ENCODE assay signal across 16 cellular contexts in genomic region chr3:30690199-30690598, GRCh38.
DNase-seq lines count a peak whose midpoint lies in the region; ATAC-seq and TF ChIP-seq lines count a peak whose summit lies in the region.
"Had no signal": no experiment of that assay in that cellular context is flagged by ENCODE, and none has a peak within 500 bp of the region (broad histone marks: within the 10 kb centered on the region; RNA-seq: fewer than 3 reads in every experiment).

No MANE protein-coding gene starts in this region.

- H3K4me1 ChIP-seq in Panc1 (ENCODE audit: control insufficient read depth, insufficient read depth, low read length) (peaks cover 39% of the 10 kb centered on the region), spleen (peaks cover 25 to 99% (median 82%) of the 10 kb centered on the region in 6 donors)

- H3K4me3 Mint-ChIP-seq in activated CD4-positive, alpha-beta T cell treated with anti-CD3 and anti-CD28 coated beads, Interleukin-2, amount 10 ng/mL, durations not matched to agents 24 days and 14 days = no peak overlapping the region
- H3K4me3 Mint-ChIP-seq in endothelial cell (ENCODE audit: unreplicated experiment) = peak overlapping the region; percentile 35
- H3K4me3 Mint-ChIP-seq: type B pancreatic cell had no signal

- CTCF ChIA-PET in Panc1 (lab: Charles Lee) = no interaction called here

- no peak for DNase-seq in activated CD4-positive, alpha-beta T cell treated with anti-CD3 and anti-CD28 coated beads, Interleukin-2, amount 10 ng/mL, durations not matched to agents 24 days and 14 days
- no peak for DNase-seq in activated CD4-positive, alpha-beta T cell treated with anti-CD3 and anti-CD28 coated beads, Interleukin-2, amount 50 U/mL, for 1 hour
- DNase-seq in Panc1 (ENCODE audit: low read depth, low spot score) = no peak
- no peak for DNase-seq in endothelial cell (ENCODE audit: low spot score)
- no peak for DNase-seq in spleen
- no peak for DNase-seq in NOMO-1 treated with DMSO at 0.1 percent for 48 hours (lab: John Stamatoyannopoulos, UW; ENCODE audit: unreplicated experiment)
- no peak for DNase-seq in OCI-M1 (lab: John Stamatoyannopoulos, UW)
- no peak for DNase-seq in NCI-H1092 treated with DMSO at 0.1 percent for 48 hours (lab: John Stamatoyannopoulos, UW)
- DNase-seq: brain microvascular endothelial cell; DMS153; effector CD4-positive, alpha-beta T cell; NCI-H774; SHP77 treated with DMSO at 0.1 percent for 48 hours had no signal

- TF ChIP-seq POLR2A in spleen (IDR thresholded peaks at IDR 0.05) = no peak

- H3K36me3 ChIP-seq in Panc1 (ENCODE audit: control insufficient read depth, insufficient read depth, low read length) (peaks cover 10% of the 10 kb centered on the region; the same call in 1 of the 2 replicates), spleen (peaks cover 0 to 100% (median 65%) of the 10 kb centered on the region in 6 donors)

- no peak for ATAC-seq in Panc1
- ATAC-seq: K562 had no signal

- TF ChIP-seq CTCF in Panc1 (IDR thresholded peaks at IDR 0.05) = no peak
- no peak for TF ChIP-seq CTCF in endothelial cell (IDR thresholded peaks at IDR 0.05; ENCODE audit: unreplicated experiment)
- no peak for TF ChIP-seq CTCF in spleen (IDR thresholded peaks at IDR 0.05 in 8 of 11, conservative IDR thresholded peaks at IDR 0.05 in 3 of 11)

- H3K27ac Mint-ChIP-seq in activated CD4-positive, alpha-beta T cell treated with anti-CD3 and anti-CD28 coated beads, Interleukin-2, amount 10 ng/mL, durations not matched to agents 24 days and 14 days = peak overlapping the region; percentile 4
- peak overlapping the region; percentile 84 for H3K27ac Mint-ChIP-seq in endothelial cell (ENCODE audit: unreplicated experiment)
- H3K27ac Mint-ChIP-seq: type B pancreatic cell had no signal

- peaks cover 80% of the 10 kb centered on the region for H3K36me3 Mint-ChIP-seq in activated CD4-positive, alpha-beta T cell treated with anti-CD3 and anti-CD28 coated beads, Interleukin-2, amount 10 ng/mL, durations not matched to agents 24 days and 14 days (ENCODE audit: low read depth)
- peaks cover 62% of the 10 kb centered on the region for H3K36me3 Mint-ChIP-seq in endothelial cell (ENCODE audit: low read depth, unreplicated experiment)

- 59 to 83% (median 65%) methylated on average over 2 of the region's 2 CpGs for WGBS in spleen, 5 donors

- intact Hi-C loops in activated CD4-positive, alpha-beta T cell treated with anti-CD3 and anti-CD28 coated beads, Interleukin-2, amount 10 ng/mL, durations not matched to agents 24 days and 14 days (cut with micrococcal nuclease) = loop anchor here (5.0 to 10.0 kb wide), 2 partner anchors 62 to 675 kb away; no protein-coding TSS in a partner anchor
- intact Hi-C loops in Panc1 (cut with micrococcal nuclease; ENCODE audit: unreplicated experiment) = loop anchor here (5.0 to 10.0 kb wide), 2 partner anchors 78 to 575 kb away; no protein-coding TSS in a partner anchor
- intact Hi-C loops in spleen (cut with DNase I; ENCODE audit: low total_unique reads) = loop anchor here (5.0 kb wide), 1 partner anchor 578 kb away; no protein-coding TSS in a partner anchor

- H3K27me3 ChIP-seq in Panc1 (ENCODE audit: control insufficient read depth, insufficient read depth, low read length) = no peaks in the 10 kb centered on the region
- H3K27me3 ChIP-seq in spleen (replicated peaks in 1 of 7) = no peaks in the 10 kb centered on the region
- H3K27me3 ChIP-seq: brain microvascular endothelial cell had no signal

- no peaks in the 10 kb centered on the region for H3K9me3 ChIP-seq in Panc1 (ENCODE audit: control insufficient read depth, insufficient read depth, low read depth, low read length)
- H3K9me3 ChIP-seq in spleen = no peaks in the 10 kb centered on the region

- H3K27ac ChIP-seq in Panc1 (ENCODE audit: low read length) (peak overlapping the region; percentile 67), spleen (peak overlapping the region; percentile 49 to 80 (median 75))

- POLR2A ChIA-PET in Panc1 (lab: Charles Lee) = no interaction called here

- H3K9me3 Mint-ChIP-seq in activated CD4-positive, alpha-beta T cell treated with anti-CD3 and anti-CD28 coated beads, Interleukin-2, amount 10 ng/mL, durations not matched to agents 24 days and 14 days = peaks cover 6% of the 10 kb centered on the region
- H3K9me3 Mint-ChIP-seq in endothelial cell (ENCODE audit: unreplicated experiment) = no peaks in the 10 kb centered on the region
- H3K9me3 Mint-ChIP-seq: type B pancreatic cell had no signal

- H3K4me3 ChIP-seq in Panc1 (ENCODE audit: low read depth in 2 of 2, low read length in 2 of 2) = no peak overlapping the region
- H3K4me3 ChIP-seq in spleen = no peak overlapping the region
- H3K4me3 ChIP-seq: K562, skin epidermis had no signal

- no peaks in the 10 kb centered on the region for H3K27me3 Mint-ChIP-seq in activated CD4-positive, alpha-beta T cell treated with anti-CD3 and anti-CD28 coated beads, Interleukin-2, amount 10 ng/mL, durations not matched to agents 24 days and 14 days
- H3K27me3 Mint-ChIP-seq in endothelial cell (ENCODE audit: unreplicated experiment) = no peaks in the 10 kb centered on the region
- H3K27me3 Mint-ChIP-seq: type B pancreatic cell had no signal

- in situ Hi-C loops in Panc1 (cut with HindIII; ENCODE audit: low pct_unique_long_range_greater_than_20kb, low sequenced_read_pairs) = no loop called here

- H3K4me1 Mint-ChIP-seq in activated CD4-positive, alpha-beta T cell treated with anti-CD3 and anti-CD28 coated beads, Interleukin-2, amount 10 ng/mL, durations not matched to agents 24 days and 14 days = peaks cover 55% of the 10 kb centered on the region
- peaks cover 43% of the 10 kb centered on the region for H3K4me1 Mint-ChIP-seq in endothelial cell (ENCODE audit: unreplicated experiment)

- no TSS peak for BruUV-seq in Panc1 (replicated peaks; lab: Mats Ljungman, UMichigan)
